ENCODE assay signal across 20 cellular contexts in genomic region chr6:17525637-17526036, GRCh38.
DNase-seq lines count a peak whose midpoint lies in the region; ATAC-seq and TF ChIP-seq lines count a peak whose summit lies in the region.
"Had no signal": no experiment of that assay in that cellular context is flagged by ENCODE, and none has a peak within 500 bp of the region (broad histone marks: within the 10 kb centered on the region; RNA-seq: fewer than 3 reads in every experiment).

No MANE protein-coding gene starts in this region.

- H2AFZ ChIP-seq in osteoblast (ENCODE audit: low read length): no peak overlapping the region

- ATAC-seq in lower lobe of right lung: no peak

- H3K27ac ChIP-seq in osteoblast (ENCODE audit: low read depth, low read length) (no peak overlapping the region), lower lobe of right lung (no peak overlapping the region)
- H3K27ac ChIP-seq: SK-N-MC had no signal

- no peaks in the 10 kb centered on the region for H4K20me1 ChIP-seq in osteoblast (ENCODE audit: insufficient read depth, low read length)

- no peak overlapping the region for H3K4me2 ChIP-seq in osteoblast (ENCODE audit: insufficient read depth, low read length)

- H3K79me2 ChIP-seq in osteoblast (ENCODE audit: insufficient read depth, low read length): no peaks in the 10 kb centered on the region

- H3K4me3 ChIP-seq in osteoblast (ENCODE audit: insufficient read depth, low read length) (no peak overlapping the region), lower lobe of right lung (no peak overlapping the region)
- H3K4me3 ChIP-seq: HAP-1, SK-N-MC had no signal

- TF ChIP-seq CTCF in osteoblast (IDR thresholded peaks at IDR 0.05; ENCODE audit: extremely low read depth, low read depth, low read length) (no peak), lower lobe of right lung (IDR thresholded peaks at IDR 0.05) (no peak)

- intact Hi-C loops in lower lobe of right lung (cut with DNase I): no loop called here

- H3K36me3 ChIP-seq in osteoblast (ENCODE audit: insufficient read depth, low read length) (no peaks in the 10 kb centered on the region), lower lobe of right lung (no peaks in the 10 kb centered on the region)
- H3K36me3 ChIP-seq: BE2C, HAP-1 had no signal

- H3K4me1 ChIP-seq in osteoblast (ENCODE audit: insufficient read depth, low read length) (no peaks in the 10 kb centered on the region), lower lobe of right lung (no peaks in the 10 kb centered on the region)
- H3K4me1 ChIP-seq: BE2C, Caco-2, HAP-1 had no signal

- DNase-seq in NCI-H446 treated with DMSO at 0.1 percent for 48 hours (lab: John Stamatoyannopoulos, UW): peak; percentile 30
- peak; percentile 47 for DNase-seq in fibroblast of peridontal ligament (ENCODE audit: extremely low read depth)
- DNase-seq in osteoblast (ENCODE audit: insufficient read length, low spot score, missing footprints): peak; percentile 42
- no peak for DNase-seq in hippocampal formation (lab: John Stamatoyannopoulos, UW)
- DNase-seq in T-helper 9 cell: no peak
- DNase-seq in lower lobe of right lung: no peak
- DNase-seq in A172 (ENCODE audit: low spot score): no peak
- DNase-seq: BE2C; Caco-2; CD4-positive, alpha-beta T cell; Kasumi-1; MM.1S; NCI-H1092 treated with DMSO at 0.1 percent for 48 hours; NCI-H146; NCI-H2081; NCI-H2171 treated with DMSO at 0.1 percent for 48 hours; NCI-H774; SHP77 had no signal

- H3K27me3 ChIP-seq in osteoblast (ENCODE audit: insufficient read depth, low read length) (no peaks in the 10 kb centered on the region), lower lobe of right lung (ENCODE audit: low read depth) (no peaks in the 10 kb centered on the region)
- H3K27me3 ChIP-seq: BE2C had no signal

- H3K9me3 ChIP-seq in osteoblast (ENCODE audit: low read depth, low read length): no peaks in the 10 kb centered on the region
- no peaks in the 10 kb centered on the region for H3K9me3 ChIP-seq in lower lobe of right lung
- H3K9me3 ChIP-seq: BE2C, Caco-2, HAP-1 had no signal

Comparison
In these comparisons a context has a peak if more than half of its experiments do, and no peak if none do; other contexts are left out.
1. DNase-seq: peak in NCI-H446 treated with DMSO at 0.1 percent for 48 hours (single experiment), fibroblast of peridontal ligament (single experiment) and osteoblast (single experiment); none in hippocampal formation (0 of 2), T-helper 9 cell (single experiment), lower lobe of right lung (single experiment) and A172 (single experiment).